In the genomic region with DNA sequence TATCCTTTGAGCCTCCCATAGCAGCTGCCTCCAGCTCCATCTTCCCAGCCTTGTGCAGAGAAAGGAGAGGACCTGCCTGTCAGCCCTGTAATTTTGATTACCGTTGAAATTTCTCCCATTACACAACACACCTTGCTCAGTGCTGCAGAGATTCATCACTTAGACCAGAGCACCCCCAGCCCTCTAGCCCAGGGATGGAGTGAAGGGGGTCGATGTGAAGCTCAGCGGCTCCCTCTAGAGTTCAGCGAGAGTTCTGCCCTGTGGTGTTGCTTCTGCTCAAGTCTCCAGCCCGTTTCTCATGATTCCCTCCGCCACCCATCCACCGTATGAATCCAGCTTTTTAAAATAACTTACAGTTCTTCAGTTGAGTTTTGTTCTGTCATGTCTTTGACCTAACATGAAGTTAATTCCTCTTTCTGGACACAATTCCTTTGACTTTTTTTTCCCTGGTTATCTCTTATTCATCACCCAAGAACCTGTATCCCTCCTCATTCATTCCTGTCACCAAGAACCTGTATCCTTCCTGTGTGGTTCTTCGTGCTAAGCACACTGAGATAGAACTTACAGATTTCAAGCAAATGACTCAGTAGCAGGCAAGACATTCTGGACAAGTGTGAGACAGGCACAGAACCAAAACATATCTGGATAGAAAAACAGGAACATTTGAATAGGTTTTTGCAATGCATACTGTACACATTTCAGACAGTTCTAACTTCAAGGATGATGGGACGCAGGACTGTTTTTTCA, we compare ENCODE assay signal across 9 cellular contexts. TPM values are rescaled to one million over a fixed set of nuclear protein-coding genes. Genes with fewer than 3 reads are reported as not detected.
DNase-seq lines count a peak whose midpoint lies in the region; ATAC-seq and TF ChIP-seq lines count a peak whose summit lies in the region.
"Had no signal": no experiment of that assay in that cellular context is flagged by ENCODE, and none has a peak within 500 bp of the region (broad histone marks: within the 10 kb centered on the region; RNA-seq: fewer than 3 reads in every experiment).

No MANE protein-coding gene starts in this region.

- no peak overlapping the region for H3K9ac ChIP-seq in Karpas-422 (ENCODE audit: low read length)

- H3K36me3 ChIP-seq in Karpas-422 (ENCODE audit: insufficient read depth, low read length) (no peaks in the 10 kb centered on the region), spleen (no peaks in the 10 kb centered on the region)

- intact Hi-C loops in spleen (cut with DNase I; ENCODE audit: low total_unique reads) = loop anchor here (10.0 kb wide), 1 partner anchor 631 kb away; no protein-coding TSS in a partner anchor

- H3K27ac Mint-ChIP-seq in osteocyte (ENCODE audit: unreplicated experiment) = no peak overlapping the region
- H3K27ac Mint-ChIP-seq: CD4-positive, alpha-beta memory T cell had no signal

- H3K4me2 ChIP-seq in Karpas-422 (ENCODE audit: low read depth, low read length, poor library complexity, severe bottlenecking) = no peak overlapping the region

- in situ Hi-C loops in T47D (cut with HindIII; ENCODE audit: low pct_unique_long_range_greater_than_20kb, low sequenced_read_pairs) = no loop called here

- H3K27ac ChIP-seq in Karpas-422 (ENCODE audit: low read length) = no peak overlapping the region
- no peak overlapping the region for H3K27ac ChIP-seq in spleen

- TF ChIP-seq CTCF in osteocyte (IDR thresholded peaks at IDR 0.05) (peak; percentile 49), spleen (IDR thresholded peaks at IDR 0.05 in 8 of 11, conservative IDR thresholded peaks at IDR 0.05 in 3 of 11) (peak in 4 of 11 experiments; percentile 31 to 41 (median 36))

- DNase-seq in NCI-H2171 treated with DMSO at 0.1 percent for 48 hours (lab: John Stamatoyannopoulos, UW) = peak; percentile 2
- DNase-seq in NCI-H2171 (lab: John Stamatoyannopoulos, UW) = no peak
- peak; percentile 73 for DNase-seq in Karpas-422
- peak; percentile 52 to 60 for DNase-seq in T47D (ENCODE audit: low read depth in 1 of 2, low spot score in 1 of 2)
- no peak for DNase-seq in osteocyte (ENCODE audit: extremely low spot score, unreplicated experiment)
- no peak for DNase-seq in spleen
- no peak for DNase-seq in NCI-H446 treated with DMSO at 0.1 percent for 48 hours (lab: John Stamatoyannopoulos, UW)

- 30 to 41% (median 34%) methylated on average over 9 of the region's 9 CpGs for WGBS in spleen, 5 donors

- no peaks in the 10 kb centered on the region for H3K9me3 Mint-ChIP-seq in osteocyte (ENCODE audit: unreplicated experiment)
- H3K9me3 Mint-ChIP-seq: CD4-positive, alpha-beta memory T cell had no signal

- no peak overlapping the region for H2AFZ ChIP-seq in Karpas-422 (ENCODE audit: low read length)

- no peaks in the 10 kb centered on the region for H3K36me3 Mint-ChIP-seq in osteocyte (ENCODE audit: unreplicated experiment)
- H3K36me3 Mint-ChIP-seq: CD4-positive, alpha-beta memory T cell had no signal

- no peaks in the 10 kb centered on the region for H3K9me2 ChIP-seq in Karpas-422 (replicated peaks; ENCODE audit: insufficient read depth, low read length)

- no peaks in the 10 kb centered on the region for H3K27me3 ChIP-seq in Karpas-422 (ENCODE audit: low read length)
- peaks cover 0 to 24% (median 0%) of the 10 kb centered on the region in 7 donors for H3K27me3 ChIP-seq in spleen (replicated peaks in 1 of 7)

- H4K20me1 ChIP-seq in Karpas-422 (ENCODE audit: insufficient read depth, low read depth, low read length) = no peaks in the 10 kb centered on the region

- no peak for TF ChIP-seq POLR2A in spleen (IDR thresholded peaks at IDR 0.05)

- H3K27me3 Mint-ChIP-seq in osteocyte (ENCODE audit: unreplicated experiment) = peaks cover 22% of the 10 kb centered on the region

- H3K9me3 ChIP-seq in Karpas-422 (ENCODE audit: low read length) (no peaks in the 10 kb centered on the region), spleen (no peaks in the 10 kb centered on the region)

- H3K4me1 Mint-ChIP-seq in osteocyte (ENCODE audit: unreplicated experiment) = peaks cover 7% of the 10 kb centered on the region

- H3K4me3 ChIP-seq in Karpas-422 (ENCODE audit: low read length) (no peak overlapping the region), spleen (no peak overlapping the region)

- ATAC-seq in GM21717 (IDR thresholded peaks at IDR 0.05; ENCODE audit: unreplicated experiment) = no peak

- H3K4me1 ChIP-seq in Karpas-422 (ENCODE audit: low read length) = no peaks in the 10 kb centered on the region
- H3K4me1 ChIP-seq in spleen = peaks cover 0 to 21% (median 6%) of the 10 kb centered on the region in 6 donors

- H3K79me2 ChIP-seq in Karpas-422 (ENCODE audit: low read length) = no peaks in the 10 kb centered on the region

- H3K4me3 Mint-ChIP-seq in osteocyte (ENCODE audit: unreplicated experiment) = no peak overlapping the region
- H3K4me3 Mint-ChIP-seq: CD4-positive, alpha-beta memory T cell had no signal

RNA-seq across cellular contexts. Expression of a gene that starts 34.9 kb away (rescaled TPM):
- total RNA-seq in Karpas-422 (2014; rRNA removed; shearing (Covaris generic); ENCODE audit: low replicate concordance) = 30.3 and 34.7 TPM in 2 replicates
- total RNA-seq in osteocyte = 48.8 and 49.9 TPM in 2 replicates
- total RNA-seq in spleen = 10 to 100 TPM; 26.3 to 42.4 (median 29.7) TPM
- polyA plus RNA-seq in spleen = 10 to 100 TPM; 60.9 to 68.8 (median 63.6) TPM

Comparison
In these comparisons a context has a peak if more than half of its experiments do, and no peak if none do; other contexts are left out.
1. DNase-seq: peak in NCI-H2171 treated with DMSO at 0.1 percent for 48 hours (single experiment), Karpas-422 (single experiment) and T47D (2 of 2); none in NCI-H2171 (single experiment), osteocyte (single experiment), spleen (single experiment) and NCI-H446 treated with DMSO at 0.1 percent for 48 hours (single experiment).